23 cellular contexts compared by ENCODE assay signal in genomic region chr10:4075443-4075842, GRCh38.
DNase-seq lines count a peak whose midpoint lies in the region; ATAC-seq, FAIRE-seq and TF ChIP-seq lines count a peak whose summit lies in the region.
"Had no signal": no experiment of that assay in that cellular context is flagged by ENCODE, and none has a peak within 500 bp of the region (broad histone marks: within the 10 kb centered on the region; RNA-seq: fewer than 3 reads in every experiment).

No MANE protein-coding gene starts in this region.

- H2AFZ ChIP-seq in GM23248: no peak overlapping the region

- no peaks in the 10 kb centered on the region for H3K27me3 ChIP-seq in GM23248 (replicated peaks; ENCODE audit: insufficient read depth)
- no peaks in the 10 kb centered on the region for H3K27me3 ChIP-seq in bronchial epithelial cell (ENCODE audit: control insufficient read depth, insufficient read depth, low read length)
- H3K27me3 ChIP-seq: heart right ventricle, spleen, stomach had no signal

- peak overlapping the region; percentile 32 for H3K4me2 ChIP-seq in GM23248 (ENCODE audit: unreplicated experiment)
- H3K4me2 ChIP-seq: A549 had no signal

- H3K4me3 ChIP-seq in GM23248 (no peak overlapping the region), bronchial epithelial cell (ENCODE audit: low read depth, low read length) (no peak overlapping the region)
- H3K4me3 ChIP-seq: A549, heart right ventricle, lower lobe of right lung, spleen, stomach had no signal

- POLR2A ChIA-PET in activated CD4-positive, alpha-beta T cell treated with anti-CD3 and anti-CD28 coated beads, Interleukin-2, amount 10 ng/mL, durations not matched to agents 7 days and 5 days (lab: Charles Lee): interaction anchor here (0.6 kb wide), 1 partner anchor 94 kb away, joined by 4 read pairs; no protein-coding TSS in a partner anchor

- no peak for DNase-seq in activated CD4-positive, alpha-beta T cell treated with anti-CD3 and anti-CD28 coated beads, Interleukin-2, amount 10 ng/mL, durations not matched to agents 7 days and 5 days
- no peak for DNase-seq in activated CD4-positive, alpha-beta T cell treated with anti-CD3 and anti-CD28 coated beads, Interleukin-2, amount 50 U/mL, for 48 hours
- no peak for DNase-seq in GM23248
- DNase-seq in bronchial epithelial cell (ENCODE audit: low read depth): no peak
- no peak for DNase-seq in osteocyte (ENCODE audit: extremely low spot score, unreplicated experiment)
- DNase-seq in type B pancreatic cell (ENCODE audit: extremely low spot score, unreplicated experiment): no peak
- no peak for DNase-seq in LoVo (ENCODE audit: low spot score)
- DNase-seq: activated CD4-positive, alpha-beta T cell treated with anti-CD3 and anti-CD28 coated beads, Interleukin-2, amount 50 U/mL, for 4 hours; lower lobe of right lung; NCI-H1694; NCI-H82; nucleus accumbens; OCI-M1; SHP77 treated with DMSO at 0.1 percent for 48 hours; spleen; stimulated activated CD4-positive, alpha-beta T cell treated with anti-CD3 and anti-CD28 coated beads, Interleukin-4, amount 100 ng/mL, for 4 hours; stomach had no signal

- no peaks in the 10 kb centered on the region for H3K9me2 ChIP-seq in GM23248 (ENCODE audit: insufficient read depth)

- peak overlapping the region; percentile 71; the same call in 1 of the 2 replicates for H3K9ac ChIP-seq in GM23248

- peak overlapping the region; percentile 89 for H3K27ac ChIP-seq in GM23248
- H3K27ac ChIP-seq: A549, HL-60, lower lobe of right lung, VCaP had no signal

- H3K4me1 Mint-ChIP-seq in activated CD4-positive, alpha-beta T cell treated with anti-CD3 and anti-CD28 coated beads, Interleukin-2, amount 10 ng/mL, durations not matched to agents 7 days and 5 days: peaks cover 55% of the 10 kb centered on the region
- H3K4me1 Mint-ChIP-seq in osteocyte (ENCODE audit: unreplicated experiment): peaks cover 38% of the 10 kb centered on the region
- H3K4me1 Mint-ChIP-seq in type B pancreatic cell (ENCODE audit: unreplicated experiment): peaks cover 6% of the 10 kb centered on the region

- H3K79me2 ChIP-seq in GM23248 (ENCODE audit: insufficient read depth): no peaks in the 10 kb centered on the region

- H3K27me3 Mint-ChIP-seq in activated CD4-positive, alpha-beta T cell treated with anti-CD3 and anti-CD28 coated beads, Interleukin-2, amount 10 ng/mL, durations not matched to agents 7 days and 5 days: no peaks in the 10 kb centered on the region
- H3K27me3 Mint-ChIP-seq in osteocyte (ENCODE audit: unreplicated experiment) (no peaks in the 10 kb centered on the region), type B pancreatic cell (no peaks in the 10 kb centered on the region)

- whole genome bisulfite sequencing in GM23248 (ENCODE audit: low coverage in 1 of 2, low lambda C conversion rate in 2 of 2, missing lambda C conversion rate in 2 of 2), 2 experiments: 81 to 87% methylated on average over 7 of the region's 7 CpGs

- H3K27ac Mint-ChIP-seq in activated CD4-positive, alpha-beta T cell treated with anti-CD3 and anti-CD28 coated beads, Interleukin-2, amount 10 ng/mL, durations not matched to agents 7 days and 5 days: peak overlapping the region; percentile 90
- peak overlapping the region; percentile 84 for H3K27ac Mint-ChIP-seq in osteocyte (ENCODE audit: unreplicated experiment)
- H3K27ac Mint-ChIP-seq in type B pancreatic cell: no peak overlapping the region

- H4K20me1 ChIP-seq in GM23248 (ENCODE audit: insufficient read depth): no peaks in the 10 kb centered on the region

- H3K9me3 ChIP-seq in GM23248 (ENCODE audit: low read depth): no peaks in the 10 kb centered on the region
- H3K9me3 ChIP-seq: A549, BE2C, heart right ventricle, lower lobe of right lung, spleen, stomach had no signal

- H3K9me3 Mint-ChIP-seq in activated CD4-positive, alpha-beta T cell treated with anti-CD3 and anti-CD28 coated beads, Interleukin-2, amount 10 ng/mL, durations not matched to agents 7 days and 5 days: peaks cover 7% of the 10 kb centered on the region
- H3K9me3 Mint-ChIP-seq in osteocyte (ENCODE audit: unreplicated experiment) (peaks cover 14% of the 10 kb centered on the region), type B pancreatic cell (peaks cover 20% of the 10 kb centered on the region)

- H3F3A ChIP-seq in GM23248 (ENCODE audit: insufficient read depth): peaks cover 26% of the 10 kb centered on the region

- in situ Hi-C loops in GM23248 (cut with MboI): no loop called here

- H3K4me3 Mint-ChIP-seq in activated CD4-positive, alpha-beta T cell treated with anti-CD3 and anti-CD28 coated beads, Interleukin-2, amount 10 ng/mL, durations not matched to agents 7 days and 5 days: no peak overlapping the region
- H3K4me3 Mint-ChIP-seq in osteocyte (ENCODE audit: unreplicated experiment) (no peak overlapping the region), type B pancreatic cell (no peak overlapping the region)

- no peak for ATAC-seq in esophagus mucosa
- ATAC-seq: A549, lower lobe of right lung had no signal

- peaks cover 16% of the 10 kb centered on the region for H3K36me3 Mint-ChIP-seq in activated CD4-positive, alpha-beta T cell treated with anti-CD3 and anti-CD28 coated beads, Interleukin-2, amount 10 ng/mL, durations not matched to agents 7 days and 5 days (ENCODE audit: low read depth)
- H3K36me3 Mint-ChIP-seq in osteocyte (ENCODE audit: unreplicated experiment) (no peaks in the 10 kb centered on the region), type B pancreatic cell (no peaks in the 10 kb centered on the region)

- peak; percentile 28 for FAIRE-seq in bronchial epithelial cell (lab: Jason Lieb, UNC)
- FAIRE-seq: A549 had no signal

- H3K36me3 ChIP-seq in GM23248 (ENCODE audit: low read depth): no peaks in the 10 kb centered on the region
- no peaks in the 10 kb centered on the region for H3K36me3 ChIP-seq in bronchial epithelial cell (ENCODE audit: control insufficient read depth, insufficient read depth, low read length)
- H3K36me3 ChIP-seq: BE2C, heart right ventricle, lower lobe of right lung, spleen, stomach had no signal

- TF ChIP-seq CTCF in bronchial epithelial cell (IDR thresholded peaks at IDR 0.05; ENCODE audit: insufficient read depth, low read length, severe bottlenecking) (no peak), osteocyte (IDR thresholded peaks at IDR 0.05) (no peak), type B pancreatic cell (conservative IDR thresholded peaks at IDR 0.05) (no peak)

- CTCF ChIA-PET in activated CD4-positive, alpha-beta T cell treated with anti-CD3 and anti-CD28 coated beads, Interleukin-2, amount 10 ng/mL, durations not matched to agents 7 days and 5 days (lab: Charles Lee): interaction anchor here (1.1 to 2.0 kb wide), 8 partner anchors 8 to 101 kb away, joined by 3 to 5 read pairs (median 4); no protein-coding TSS in a partner anchor

- H3K4me1 ChIP-seq in GM23248 (ENCODE audit: insufficient read depth): peaks cover 30% of the 10 kb centered on the region
- H3K4me1 ChIP-seq: A549 had no signal
